In the genomic region with DNA sequence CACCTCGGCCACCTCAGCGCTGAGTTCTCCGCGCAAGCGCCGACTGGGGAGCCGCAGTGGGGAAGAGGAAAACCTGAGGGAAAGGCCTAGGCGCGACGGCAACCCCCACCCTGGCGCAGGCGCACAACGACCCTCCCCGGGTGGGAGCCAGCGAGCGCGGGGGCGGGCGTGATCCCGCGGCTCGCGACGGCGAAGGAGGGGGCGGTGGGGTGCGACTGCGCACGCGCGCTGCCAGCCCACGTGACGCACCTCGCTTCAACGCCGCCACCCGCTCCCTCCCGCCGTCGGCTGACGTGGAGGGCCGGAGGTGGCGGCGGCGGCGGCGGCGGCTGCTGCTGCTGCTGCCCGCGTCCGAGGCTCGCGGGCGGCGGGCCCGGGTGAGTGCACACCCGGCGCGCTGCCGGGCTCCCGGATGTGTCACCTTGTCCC, we compare ENCODE assay signal across 1 cellular context.
TF ChIP-seq lines count a peak whose summit lies in the region.

A gene (minus strand): TSS at position 84 of the 429 bp plus-strand sequence. CDS start 556 bp downstream, outside the sequence.
A gene with protein sequence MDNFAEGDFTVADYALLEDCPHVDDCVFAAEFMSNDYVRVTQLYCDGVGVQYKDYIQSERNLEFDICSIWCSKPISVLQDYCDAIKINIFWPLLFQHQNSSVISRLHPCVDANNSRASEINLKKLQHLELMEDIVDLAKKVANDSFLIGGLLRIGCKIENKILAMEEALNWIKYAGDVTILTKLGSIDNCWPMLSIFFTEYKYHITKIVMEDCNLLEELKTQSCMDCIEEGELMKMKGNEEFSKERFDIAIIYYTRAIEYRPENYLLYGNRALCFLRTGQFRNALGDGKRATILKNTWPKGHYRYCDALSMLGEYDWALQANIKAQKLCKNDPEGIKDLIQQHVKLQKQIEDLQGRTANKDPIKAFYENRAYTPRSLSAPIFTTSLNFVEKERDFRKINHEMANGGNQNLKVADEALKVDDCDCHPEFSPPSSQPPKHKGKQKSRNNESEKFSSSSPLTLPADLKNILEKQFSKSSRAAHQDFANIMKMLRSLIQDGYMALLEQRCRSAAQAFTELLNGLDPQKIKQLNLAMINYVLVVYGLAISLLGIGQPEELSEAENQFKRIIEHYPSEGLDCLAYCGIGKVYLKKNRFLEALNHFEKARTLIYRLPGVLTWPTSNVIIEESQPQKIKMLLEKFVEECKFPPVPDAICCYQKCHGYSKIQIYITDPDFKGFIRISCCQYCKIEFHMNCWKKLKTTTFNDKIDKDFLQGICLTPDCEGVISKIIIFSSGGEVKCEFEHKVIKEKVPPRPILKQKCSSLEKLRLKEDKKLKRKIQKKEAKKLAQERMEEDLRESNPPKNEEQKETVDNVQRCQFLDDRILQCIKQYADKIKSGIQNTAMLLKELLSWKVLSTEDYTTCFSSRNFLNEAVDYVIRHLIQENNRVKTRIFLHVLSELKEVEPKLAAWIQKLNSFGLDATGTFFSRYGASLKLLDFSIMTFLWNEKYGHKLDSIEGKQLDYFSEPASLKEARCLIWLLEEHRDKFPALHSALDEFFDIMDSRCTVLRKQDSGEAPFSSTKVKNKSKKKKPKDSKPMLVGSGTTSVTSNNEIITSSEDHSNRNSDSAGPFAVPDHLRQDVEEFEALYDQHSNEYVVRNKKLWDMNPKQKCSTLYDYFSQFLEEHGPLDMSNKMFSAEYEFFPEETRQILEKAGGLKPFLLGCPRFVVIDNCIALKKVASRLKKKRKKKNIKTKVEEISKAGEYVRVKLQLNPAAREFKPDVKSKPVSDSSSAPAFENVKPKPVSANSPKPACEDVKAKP (N-terminal part only) (plus strand): TSS at position 267 of the 429 bp plus-strand sequence. CDS start 14,004 bp downstream, outside the sequence.

TF ChIP-seq in A549, 52 proteins besides CTCF, POLR2A, EP300 and RAD21 (continued from another document):
- TF ChIP-seq NR3C1 (IDR thresholded peaks at IDR 0.05), result no peak
- TF ChIP-seq, protein P1, sequence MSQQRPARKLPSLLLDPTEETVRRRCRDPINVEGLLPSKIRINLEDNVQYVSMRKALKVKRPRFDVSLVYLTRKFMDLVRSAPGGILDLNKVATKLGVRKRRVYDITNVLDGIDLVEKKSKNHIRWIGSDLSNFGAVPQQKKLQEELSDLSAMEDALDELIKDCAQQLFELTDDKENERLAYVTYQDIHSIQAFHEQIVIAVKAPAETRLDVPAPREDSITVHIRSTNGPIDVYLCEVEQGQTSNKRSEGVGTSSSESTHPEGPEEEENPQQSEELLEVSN (IDR thresholded peaks at IDR 0.05; ENCODE audit: borderline replicate concordance, low read depth), result peak; percentile 36; the same call in 1 of the 2 replicates
- TF ChIP-seq, protein P2, sequence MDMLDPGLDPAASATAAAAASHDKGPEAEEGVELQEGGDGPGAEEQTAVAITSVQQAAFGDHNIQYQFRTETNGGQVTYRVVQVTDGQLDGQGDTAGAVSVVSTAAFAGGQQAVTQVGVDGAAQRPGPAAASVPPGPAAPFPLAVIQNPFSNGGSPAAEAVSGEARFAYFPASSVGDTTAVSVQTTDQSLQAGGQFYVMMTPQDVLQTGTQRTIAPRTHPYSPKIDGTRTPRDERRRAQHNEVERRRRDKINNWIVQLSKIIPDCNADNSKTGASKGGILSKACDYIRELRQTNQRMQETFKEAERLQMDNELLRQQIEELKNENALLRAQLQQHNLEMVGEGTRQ (IDR thresholded peaks at IDR 0.05), result peak; percentile 66
- peak; percentile 70 for TF ChIP-seq CHD2 (IDR thresholded peaks at IDR 0.05; ENCODE audit: low read length, partially characterized antibody)
- peak in 1 of 2 experiments; percentile 48; a peak in 2 of 5 replicates for TF ChIP-seq JUN (IDR thresholded peaks at IDR 0.05)
TF ChIP-seq in A549: peak in this region for 7.
